26 cellular contexts compared by ENCODE assay signal in genomic region chr14:89163237-89163636, GRCh38.
"Had no signal": no experiment of that assay in that cellular context is flagged by ENCODE, and none has a peak within 500 bp of the region (broad histone marks: within the 10 kb centered on the region; RNA-seq: fewer than 3 reads in every experiment).

No MANE protein-coding gene starts in this region.

- H3K36me3 ChIP-seq: WERI-Rb-1 had no signal

- H3K27ac ChIP-seq: esophagus muscularis mucosa, foreskin keratinocyte, parathyroid adenoma, psoas muscle, stomach, tibial artery, upper lobe of right lung, WERI-Rb-1 had no signal

- H3K4me3 ChIP-seq: ascending aorta, esophagus muscularis mucosa, heart right ventricle, psoas muscle, stomach, tibial artery, upper lobe of right lung had no signal

- H3K27me3 Mint-ChIP-seq: activated naive CD8-positive, alpha-beta T cell; dendritic cell treated with granulocyte-macrophage colony-stimulating factor and Interleukin-4, amounts not matched to agents 40 ng/mL and 50 ng/mL, for 4 days; naive B cell; stimulated activated naive B cell treated with anti-CD40 and anti-IgM and Interleukin-4, amounts not matched to agents 10 μg/mL and 1 μg/mL and 100 μg/mL, for 72 hours had no signal

- H3K27me3 ChIP-seq: ascending aorta, esophagus muscularis mucosa, foreskin keratinocyte, heart right ventricle, stomach, tibial artery, upper lobe of right lung had no signal

- H3K4me1 ChIP-seq: foreskin keratinocyte, parathyroid adenoma had no signal

- H3K9me3 Mint-ChIP-seq: activated T-cell treated with anti-CD3 and anti-CD28 coated beads, Interleukin-2, amount 50 U/mL, for 72 hours; neural crest cell had no signal

- H3K4me3 Mint-ChIP-seq: activated naive CD8-positive, alpha-beta T cell; activated T-cell treated with anti-CD3 and anti-CD28 coated beads, Interleukin-2, amount 50 U/mL, for 72 hours; brain; dendritic cell treated with granulocyte-macrophage colony-stimulating factor and Interleukin-4, amounts not matched to agents 40 ng/mL and 50 ng/mL, for 4 days; mesothelial cell of epicardium; neural crest cell had no signal

- H3K9me3 ChIP-seq: ascending aorta, esophagus muscularis mucosa, heart right ventricle, psoas muscle, stomach, tibial artery, upper lobe of right lung had no signal

- H3K27ac Mint-ChIP-seq: activated T-cell treated with anti-CD3 and anti-CD28 coated beads, Interleukin-2, amount 50 U/mL, for 72 hours; mesothelial cell of epicardium had no signal

- ATAC-seq: activated T-cell treated with anti-CD3 and anti-CD28 coated beads, Interleukin-2, amount 50 U/mL, for 72 hours; foreskin keratinocyte; stimulated activated naive B cell treated with anti-CD40 and anti-IgM and Interleukin-4, amounts not matched to agents 10 μg/mL and 1 μg/mL and 100 μg/mL, for 72 hours; upper lobe of right lung had no signal

- DNase-seq: activated CD4-positive, alpha-beta T cell treated with anti-CD3 and anti-CD28 coated beads for 1 hour; activated CD4-positive, alpha-beta T cell treated with anti-CD3 and anti-CD28 coated beads, Interleukin-2, amount 50 U/mL, for 1 hour; activated naive CD4-positive, alpha-beta T cell treated with Interleukin-2 at 50 U/mL for 16 hours; activated T-cell treated with anti-CD3 and anti-CD28 coated beads for 4 hours; activated T-cell treated with anti-CD3 and anti-CD28 coated beads, Interleukin-2, amount 50 U/mL, for 72 hours; foreskin keratinocyte; heart right ventricle; mammary epithelial cell; naive B cell; occipital lobe; psoas muscle; stimulated activated CD4-positive, alpha-beta T cell treated with anti-CD3 and anti-CD28 coated beads, Interleukin-15, amount 100 ng/mL, for 24 hours; stimulated activated CD4-positive, alpha-beta T cell treated with anti-CD3 and anti-CD28 coated beads, Interleukin-2, amount 100 ng/mL, for 24 hours; stimulated activated naive B cell treated with anti-CD40 and anti-IgM and Interleukin-4, amounts not matched to agents 10 μg/mL and 1 μg/mL and 100 μg/mL, for 72 hours; stomach; tibial artery; upper lobe of right lung; WERI-Rb-1 had no signal
